8 cellular contexts compared by ENCODE assay signal in genomic region chr1:193183019-193183643, GRCh38. TPM values are rescaled to one million over a fixed set of nuclear protein-coding genes. Genes with fewer than 3 reads are reported as not detected.
A peak's percentile ranks its signal among the peaks of the same experiment; 100 is the strongest.
DNase-seq lines count a peak whose midpoint lies in the region; ATAC-seq, FAIRE-seq and TF ChIP-seq lines count a peak whose summit lies in the region.

No MANE protein-coding gene starts in this region.

- H3K4me3 ChIP-seq in GM12878 (no peak overlapping the region), thoracic aorta (peak overlapping the region; percentile 29)

- H3K4me2 ChIP-seq in GM12878 (ENCODE audit: control insufficient read depth, insufficient read depth) = no peak overlapping the region

- WGBS in GM12878 (ENCODE audit: insufficient coverage, insufficient replicate concordance, low lambda C conversion rate, missing lambda C conversion rate) = 0% methylated on average over 2 of the region's 2 CpGs

- TF ChIP-seq POLR2A in GM12878 (IDR thresholded peaks at IDR 0.05; ENCODE audit: low read depth, low read length) = no peak

- TF ChIP-seq EP300 in GM12878 (IDR thresholded peaks at IDR 0.05; ENCODE audit: borderline replicate concordance in 1 of 2, control insufficient read depth in 1 of 2, low read depth in 2 of 2, low read length in 2 of 2) = no peak

- H3K9ac ChIP-seq in GM12878 (ENCODE audit: control insufficient read depth, insufficient read depth, low read length) = no peak overlapping the region

- TF ChIP-seq RAD21 in GM12878 (IDR thresholded peaks at IDR 0.05; ENCODE audit: insufficient read depth, low read depth, low read length) = peak; percentile 84

- peak; percentile 72 for FAIRE-seq in GM12878 (lab: Jason Lieb, UNC)
- peak; percentile 94 for FAIRE-seq in islet of Langerhans (lab: Jason Lieb, UNC)

- TF ChIP-seq CTCF in GM12878 (IDR thresholded peaks at IDR 0.05 in 2 of 3, conservative IDR thresholded peaks at IDR 0.05 in 1 of 3; ENCODE audit: control insufficient read depth in 2 of 3, extremely low read depth in 1 of 3, insufficient read depth in 1 of 3, low read depth in 3 of 3, low read length in 3 of 3) (peak; percentile 61 to 77 (median 65)), thoracic aorta (IDR thresholded peaks at IDR 0.05) (peak; percentile 69)

- intact Hi-C loops in GM12878 (cut with micrococcal nuclease; ENCODE audit: unreplicated experiment) = loop anchor here (2.0 to 10.0 kb wide), 3 partner anchors 156 to 352 kb away; no protein-coding TSS in a partner anchor

- H3K4me1 ChIP-seq in GM12878 (ENCODE audit: control insufficient read depth, insufficient read depth, low read length) (no peaks in the 10 kb centered on the region), thoracic aorta (ENCODE audit: control insufficient read depth in 1 of 2, low read depth in 2 of 2) (peaks cover 42 to 57% of the 10 kb centered on the region in 2 donors)

- H3K36me3 ChIP-seq in GM12878 (ENCODE audit: control insufficient read depth in 2 of 2, insufficient read depth in 2 of 2, low read length in 1 of 2) (no peaks in the 10 kb centered on the region; a peak in 1 of 4 replicates), thoracic aorta (no peaks in the 10 kb centered on the region)

- SMC1A ChIA-PET in GM12878 (lab: Charles Lee; ENCODE audit: uncharacterized antibody, unreplicated experiment) = interaction anchor here (1.2 to 3.8 kb wide), 4 partner anchors 26 to 154 kb away, joined by 4 to 17 read pairs (median 6); no protein-coding TSS in a partner anchor

- CTCF ChIA-PET in GM12878 (lab: Yijun Ruan, JAX) = interaction anchor here (0.6 to 3.1 kb wide), 12 partner anchors 26 to 1114 kb away, joined by 3 to 26 read pairs (median 4); no protein-coding TSS in a partner anchor

- ATAC-seq in GM19043 (IDR thresholded peaks at IDR 0.05; ENCODE audit: low read depth, unreplicated experiment) = peak; percentile 58
- ATAC-seq in HG03432 (IDR thresholded peaks at IDR 0.05; ENCODE audit: unreplicated experiment) = peak; percentile 72
- peak; percentile 79 for ATAC-seq in GM12878
- ATAC-seq in thoracic aorta (ENCODE audit: insufficient number of reproducible peaks, low FRiP score, low read depth) = no peak

- BruUV-seq in GM12878 (replicated peaks; lab: Mats Ljungman, UMichigan) = no TSS peak

- peaks cover 21% of the 10 kb centered on the region for H3K79me2 ChIP-seq in GM12878 (ENCODE audit: control insufficient read depth, insufficient read depth, low read length)

- peak; percentile 33 for DNase-seq in COLO668 (lab: John Stamatoyannopoulos, UW; ENCODE audit: unreplicated experiment)
- DNase-seq in NCI-H510A treated with DMSO at 0.1 percent for 48 hours (lab: John Stamatoyannopoulos, UW) = peak; percentile 84
- DNase-seq in GM12878 (ENCODE audit: low read depth, low spot score) = no peak
- no peak for DNase-seq in thoracic aorta (ENCODE audit: low spot score)
- no peak for DNase-seq in activated effector memory CD4-positive, alpha-beta T cell treated with Interleukin-2 at 50 U/mL for 16 hours

- H4K20me1 ChIP-seq in GM12878 (ENCODE audit: control insufficient read depth, insufficient read depth) = no peaks in the 10 kb centered on the region

- H3K27ac ChIP-seq in GM12878 (ENCODE audit: control insufficient read depth, insufficient read depth) (no peak overlapping the region), thoracic aorta (no peak overlapping the region)

- H2AFZ ChIP-seq in GM12878 (ENCODE audit: control insufficient read depth, low read depth, low read length) = no peak overlapping the region

- H3K9me3 ChIP-seq in GM12878 (replicated peaks; ENCODE audit: control insufficient read depth, insufficient read depth, low read length) (no peaks in the 10 kb centered on the region), thoracic aorta (no peaks in the 10 kb centered on the region)

- in situ Hi-C loops in GM12878 (cut with MboI) = no loop called here

- no peaks in the 10 kb centered on the region for H3K27me3 ChIP-seq in GM12878 (replicated peaks in 1 of 2; ENCODE audit: control insufficient read depth in 2 of 2, insufficient read depth in 2 of 2, low read length in 1 of 2)
- no peaks in the 10 kb centered on the region for H3K27me3 ChIP-seq in thoracic aorta (replicated peaks; ENCODE audit: insufficient read depth)

- RAD21 ChIA-PET in GM12878 (lab: Charles Lee; ENCODE audit: unreplicated experiment) = interaction anchor here (3.6 kb wide), 1 partner anchor 155 kb away, joined by 17 read pairs; no protein-coding TSS in a partner anchor

- POLR2A ChIA-PET in GM12878 (lab: Charles Lee) = no interaction called here

TF ChIP-seq in GM12878, 131 proteins besides CTCF, POLR2A, EP300 and RAD21:
- TF ChIP-seq ZSCAN29 (IDR thresholded peaks at IDR 0.05) = no peak
- no peak for TF ChIP-seq NR2F1 (conservative IDR thresholded peaks at IDR 0.05)
- 0 out of 2 replicates have a peak, but pooled peaks have one; percentile 5 for TF ChIP-seq JUNB (IDR thresholded peaks at IDR 0.05)
- TF ChIP-seq SMC3 (IDR thresholded peaks at IDR 0.05; ENCODE audit: borderline replicate concordance, low read length) = peak; percentile 46; the same call in 1 of the 2 replicates
- no peak for TF ChIP-seq CBX3 (IDR thresholded peaks at IDR 0.05; ENCODE audit: borderline replicate concordance, low read depth)

RNA-seq across cellular contexts. Expression of gene B3GALT2, which starts 3.3 kb away (rescaled TPM):
- not detected in 2 replicates for total RNA-seq in GM12878 (2013; cell fraction: nucleolus; rRNA removed)
- not detected in 2 replicates for total RNA-seq in GM12878 (2014; rRNA removed)
- total RNA-seq in GM12878 (2014; rRNA removed; fragmentation: Illumina TruSeq; extraction: Trizol) = not detected in 2 replicates
- not detected in 2 replicates for total RNA-seq in GM12878 (2021)
- polyA plus RNA-seq in GM12878 (2011; ENCODE audit: low read depth) = 0.07 TPM
- polyA plus RNA-seq in GM12878 (2011; rRNA removed) = not detected in 2 replicates
- polyA plus RNA-seq in GM12878 (2011; cell fraction: cytosol; rRNA removed) = not detected in 2 replicates
- polyA plus RNA-seq in GM12878 (2011; cell fraction: nucleus; rRNA removed) = not detected in 2 replicates
- polyA plus RNA-seq in GM12878 (2012) = 0.06 and 0.08 TPM in 2 replicates
- polyA plus RNA-seq in GM12878 (2014; fragmentation: Illumina TruSeq; extraction: Trizol) = not detected in 2 replicates
- under 1 TPM in 1 of 2 experiments, not detected in 1; 0.14 TPM for polyA plus RNA-seq in GM12878 (2014; fragmentation: Nextera tagmentation; extraction: Ambion mirVana)
- not detected in 2 replicates for polyA plus RNA-seq in GM12878 (2014; rRNA removed)
- polyA plus RNA-seq in GM12878 (2016; fragmentation: Nextera tagmentation; extraction: Ambion mirVana) = under 1 TPM; 0.10 to 0.25 TPM
- not detected in 2 replicates for polyA minus RNA-seq in GM12878 (2011; rRNA and poly(A)+ RNA removed)
- not detected in 2 replicates for polyA minus RNA-seq in GM12878 (2011; cell fraction: cytosol; rRNA and poly(A)+ RNA removed)
- not detected in 2 replicates for polyA minus RNA-seq in GM12878 (2011; cell fraction: nucleus; rRNA and poly(A)+ RNA removed)
- total RNA-seq in thoracic aorta = under 1 TPM; 0.21 to 0.27 TPM

Comparison
In these comparisons a context has a peak if more than half of its experiments do, and no peak if none do; other contexts are left out.
1. DNase-seq: peak in COLO668 (single experiment) and NCI-H510A treated with DMSO at 0.1 percent for 48 hours (single experiment); none in GM12878 (single experiment), thoracic aorta (single experiment) and activated effector memory CD4-positive, alpha-beta T cell treated with Interleukin-2 at 50 U/mL for 16 hours (single experiment).